8 cellular contexts compared by ENCODE assay signal in the genomic region with DNA sequence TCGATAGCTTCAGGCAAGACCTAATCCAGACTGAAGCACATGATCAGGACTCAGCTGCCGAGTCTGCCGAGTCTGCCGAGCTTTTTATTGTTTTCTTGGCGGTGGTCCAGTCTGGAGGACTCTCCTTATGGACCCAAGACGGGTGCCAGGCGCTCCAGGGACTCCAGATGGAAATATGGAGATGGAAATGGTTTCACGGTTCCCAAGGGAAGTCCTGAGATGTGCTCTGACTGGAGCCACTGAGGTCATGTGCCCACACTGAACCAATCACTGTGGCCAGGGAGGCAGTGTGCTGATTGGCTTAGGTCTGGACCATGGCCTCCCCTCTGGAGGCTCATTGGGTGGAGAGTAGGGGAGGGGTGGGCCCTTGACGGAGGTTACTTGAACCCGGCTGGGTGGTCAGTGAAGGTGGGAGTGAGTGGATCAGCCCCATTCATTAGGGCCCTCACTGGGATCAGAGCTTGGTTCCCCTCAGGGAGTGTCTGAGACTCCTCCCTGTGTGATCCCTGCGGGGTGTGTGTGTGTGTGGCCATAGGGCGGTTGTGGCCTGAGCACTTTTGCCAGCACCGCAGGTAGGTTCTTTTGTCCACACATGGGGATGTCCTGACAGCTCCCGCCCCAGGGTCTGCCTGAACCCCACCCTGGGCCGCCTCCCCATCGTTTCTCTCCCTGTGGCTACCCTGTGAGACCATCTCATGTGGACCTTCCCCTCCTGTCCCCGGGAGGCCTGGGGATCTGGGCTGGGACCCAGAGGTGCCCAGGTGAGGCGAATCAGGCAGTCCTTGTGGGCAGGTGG. TPM values are rescaled to one million over a fixed set of nuclear protein-coding genes. Genes with fewer than 3 reads are reported as not detected.
A peak's percentile ranks its signal among the peaks of the same experiment; 100 is the strongest.
DNase-seq lines count a peak whose midpoint lies in the region; ATAC-seq, FAIRE-seq and TF ChIP-seq lines count a peak whose summit lies in the region.

No MANE protein-coding gene starts in this region.

- POLR2A ChIA-PET in endothelial cell of umbilical vein (lab: Charles Lee) = no interaction called here

- peak; percentile 62 for FAIRE-seq in endothelial cell of umbilical vein (lab: Jason Lieb, UNC)
- FAIRE-seq in urothelium cell line (lab: Jason Lieb, UNC) = peak; percentile 65

- H3K4me1 Mint-ChIP-seq in natural killer cell treated with Interleukin-12 subunit alpha and Interleukin-12 subunit beta and Interleukin-15 and Interleukin-18, amount 100 ng/mL, for 72 hours (ENCODE audit: low read depth in 2 of 2) = peaks cover 0 to 3% of the 10 kb centered on the region in 2 donors
- H3K4me1 Mint-ChIP-seq in natural killer cell = no peaks in the 10 kb centered on the region

- dilution Hi-C loops in endothelial cell of umbilical vein (cut with MboI; ENCODE audit: extremely low pct_ligation_motif_present, low sequenced_read_pairs) = no loop called here

- H3K36me3 ChIP-seq in endothelial cell of umbilical vein (ENCODE audit: control insufficient read depth in 2 of 2, extremely low read depth in 1 of 2, insufficient read depth in 2 of 2, low read length in 2 of 2) = peaks cover 0 to 15% of the 10 kb centered on the region in 2 experiments
- H3K36me3 ChIP-seq in smooth muscle cell (ENCODE audit: low read depth) = no peaks in the 10 kb centered on the region

- H3K9me3 Mint-ChIP-seq in natural killer cell treated with Interleukin-12 subunit alpha and Interleukin-12 subunit beta and Interleukin-15 and Interleukin-18, amount 100 ng/mL, for 72 hours = no peaks in the 10 kb centered on the region
- no peaks in the 10 kb centered on the region for H3K9me3 Mint-ChIP-seq in natural killer cell

- H3K27ac Mint-ChIP-seq in natural killer cell treated with Interleukin-12 subunit alpha and Interleukin-12 subunit beta and Interleukin-15 and Interleukin-18, amount 100 ng/mL, for 72 hours = no peak overlapping the region
- no peak overlapping the region for H3K27ac Mint-ChIP-seq in natural killer cell

- H3K4me1 ChIP-seq in endothelial cell of umbilical vein (ENCODE audit: control insufficient read depth, extremely low read depth, insufficient read depth, low read length) (no peaks in the 10 kb centered on the region), smooth muscle cell (ENCODE audit: low read depth) (no peaks in the 10 kb centered on the region)

- 84% methylated on average over 18 of the region's 18 CpGs for WGBS in smooth muscle cell (ENCODE audit: low lambda C conversion rate)

- H2AFZ ChIP-seq in endothelial cell of umbilical vein (ENCODE audit: low read depth, low read length) = no peak overlapping the region
- no peak overlapping the region for H2AFZ ChIP-seq in smooth muscle cell (ENCODE audit: low read depth)

- peak; percentile 49 to 51 for ATAC-seq in natural killer cell treated with Interleukin-12 subunit alpha and Interleukin-12 subunit beta and Interleukin-15 and Interleukin-18, amount 100 ng/mL, for 72 hours
- ATAC-seq in natural killer cell (no peak), GM18520 (IDR thresholded peaks at IDR 0.05; ENCODE audit: unreplicated experiment) (no peak), GM19035 (IDR thresholded peaks at IDR 0.05; ENCODE audit: unreplicated experiment) (no peak)

- H3K9ac ChIP-seq in endothelial cell of umbilical vein (replicated peaks; ENCODE audit: extremely low read depth, insufficient read depth, low read length) (no peak overlapping the region), smooth muscle cell (ENCODE audit: low read depth) (no peak overlapping the region)

- CTCF ChIA-PET in endothelial cell of umbilical vein (lab: Charles Lee) = no interaction called here

- no peaks in the 10 kb centered on the region for H3K27me3 Mint-ChIP-seq in natural killer cell treated with Interleukin-12 subunit alpha and Interleukin-12 subunit beta and Interleukin-15 and Interleukin-18, amount 100 ng/mL, for 72 hours
- H3K27me3 Mint-ChIP-seq in natural killer cell (ENCODE audit: low read depth in 2 of 2) = no peaks in the 10 kb centered on the region

- H3K36me3 Mint-ChIP-seq in natural killer cell treated with Interleukin-12 subunit alpha and Interleukin-12 subunit beta and Interleukin-15 and Interleukin-18, amount 100 ng/mL, for 72 hours = no peaks in the 10 kb centered on the region
- no peaks in the 10 kb centered on the region for H3K36me3 Mint-ChIP-seq in natural killer cell

- no peaks in the 10 kb centered on the region for H3K27me3 ChIP-seq in endothelial cell of umbilical vein (ENCODE audit: control insufficient read depth in 2 of 2, insufficient read depth in 2 of 2, low read length in 2 of 2)
- H3K27me3 ChIP-seq in smooth muscle cell (ENCODE audit: low read depth) = no peaks in the 10 kb centered on the region

- no peak for TF ChIP-seq CTCF in natural killer cell (IDR thresholded peaks at IDR 0.05)
- no peak for TF ChIP-seq CTCF in endothelial cell of umbilical vein (IDR thresholded peaks at IDR 0.05; ENCODE audit: extremely low read depth in 1 of 2, insufficient read depth in 1 of 2, low read depth in 1 of 2, low read length in 2 of 2)
- no peak for TF ChIP-seq CTCF in smooth muscle cell (IDR thresholded peaks at IDR 0.05; ENCODE audit: borderline replicate concordance, insufficient read depth, poor library complexity, severe bottlenecking)

- BruUV-seq in endothelial cell of umbilical vein (replicated peaks; lab: Mats Ljungman, UMichigan) = no TSS peak

- H3K27ac ChIP-seq in endothelial cell of umbilical vein (ENCODE audit: insufficient read depth, low read depth, low read length) = no peak overlapping the region
- no peak overlapping the region for H3K27ac ChIP-seq in smooth muscle cell (ENCODE audit: low read depth)

- no peak for TF ChIP-seq POLR2A in endothelial cell of umbilical vein (IDR thresholded peaks at IDR 0.05; ENCODE audit: low read depth, low read length)

- H3K9me3 ChIP-seq in endothelial cell of umbilical vein (replicated peaks; ENCODE audit: control insufficient read depth, insufficient read depth, low read length) = no peaks in the 10 kb centered on the region
- no peaks in the 10 kb centered on the region for H3K9me3 ChIP-seq in smooth muscle cell (replicated peaks; ENCODE audit: low read depth)

- no peaks in the 10 kb centered on the region for H3K9me1 ChIP-seq in endothelial cell of umbilical vein (replicated peaks; ENCODE audit: control insufficient read depth, extremely low read depth, insufficient read depth, low read length)

- H3K4me3 ChIP-seq in endothelial cell of umbilical vein (replicated peaks in 1 of 3; ENCODE audit: insufficient read depth in 1 of 3, low read depth in 1 of 3, low read length in 3 of 3) = no peak overlapping the region
- no peak overlapping the region for H3K4me3 ChIP-seq in smooth muscle cell

- H3K4me3 Mint-ChIP-seq in natural killer cell treated with Interleukin-12 subunit alpha and Interleukin-12 subunit beta and Interleukin-15 and Interleukin-18, amount 100 ng/mL, for 72 hours = no peak overlapping the region
- H3K4me3 Mint-ChIP-seq in natural killer cell = no peak overlapping the region

- H3K4me2 ChIP-seq in endothelial cell of umbilical vein (ENCODE audit: insufficient read depth, low read length) = no peak overlapping the region
- no peak overlapping the region for H3K4me2 ChIP-seq in smooth muscle cell

- H3F3A ChIP-seq in smooth muscle cell (ENCODE audit: low read depth) = no peaks in the 10 kb centered on the region

- intact Hi-C loops in natural killer cell (cut with micrococcal nuclease) = no loop called here
- intact Hi-C loops in endothelial cell of umbilical vein (cut with micrococcal nuclease) = no loop called here

- H4K20me1 ChIP-seq in endothelial cell of umbilical vein (replicated peaks; ENCODE audit: control insufficient read depth, extremely low read depth, insufficient read depth, low read length) (no peaks in the 10 kb centered on the region), smooth muscle cell (ENCODE audit: low read depth) (no peaks in the 10 kb centered on the region)

- DNase-seq in natural killer cell treated with Interleukin-12 subunit alpha and Interleukin-12 subunit beta and Interleukin-15 and Interleukin-18, amount 100 ng/mL, for 72 hours (ENCODE audit: low spot score) = no peak
- DNase-seq in natural killer cell (no peak), NCI-H748 (lab: John Stamatoyannopoulos, UW; ENCODE audit: unreplicated experiment) (peak; percentile 98), endothelial cell of umbilical vein (ENCODE audit: low read depth, low spot score) (no peak), urothelium cell line (ENCODE audit: low spot score) (peak; percentile 64), smooth muscle cell (lab: John Stamatoyannopoulos, UW; ENCODE audit: unreplicated experiment) (no peak)

- H3K79me2 ChIP-seq in endothelial cell of umbilical vein (ENCODE audit: control insufficient read depth, insufficient read depth, low read length) = no peaks in the 10 kb centered on the region
- H3K79me2 ChIP-seq in smooth muscle cell (ENCODE audit: low read depth) = no peaks in the 10 kb centered on the region

RNA-seq across cellular contexts. Expression of a gene that starts 14.0 kb away (rescaled TPM):
- total RNA-seq in natural killer cell treated with Interleukin-12 subunit alpha and Interleukin-12 subunit beta and Interleukin-15 and Interleukin-18, amount 100 ng/mL, for 72 hours = 10 to 100 TPM; 20.7 to 29.5 TPM
- total RNA-seq in natural killer cell (10 to 100 TPM; 27.6 to 36.0 (median 34.4) TPM), endothelial cell of umbilical vein (41.8 and 44.1 TPM in 2 replicates), smooth muscle cell (19.5 and 21.8 TPM in 2 replicates)
- polyA plus RNA-seq in endothelial cell of umbilical vein (26.5 and 29.2 TPM in 2 replicates), smooth muscle cell (40.0 and 42.9 TPM in 2 replicates)
- 25.3 and 28.6 TPM in 2 replicates for polyA plus RNA-seq in endothelial cell of umbilical vein (2011; cell fraction: cytosol; rRNA removed)
- polyA plus RNA-seq in endothelial cell of umbilical vein (2011; cell fraction: nucleus; rRNA removed) = 51.5 and 52.7 TPM in 2 replicates
- 36.1 and 42.9 TPM in 2 replicates for polyA plus RNA-seq in endothelial cell of umbilical vein (2012)
- 27.8 and 28.5 TPM in 2 replicates for polyA minus RNA-seq in endothelial cell of umbilical vein
- 44.0 TPM for polyA minus RNA-seq in endothelial cell of umbilical vein (2011; cell fraction: cytosol; rRNA and poly(A)+ RNA removed)
- polyA minus RNA-seq in endothelial cell of umbilical vein (2011; cell fraction: nucleus; rRNA and poly(A)+ RNA removed) = 16.1 and 23.9 TPM in 2 replicates

RNA-seq across cellular contexts. Expression of a gene that starts 33.0 kb away (rescaled TPM):
- total RNA-seq in natural killer cell treated with Interleukin-12 subunit alpha and Interleukin-12 subunit beta and Interleukin-15 and Interleukin-18, amount 100 ng/mL, for 72 hours = 100 to 1,000 TPM; 172 to 224 TPM
- total RNA-seq in natural killer cell = 100 to 1,000 TPM; 262 to 276 (median 272) TPM
- 1.8 TPM in 2 replicates for total RNA-seq in endothelial cell of umbilical vein
- polyA plus RNA-seq in endothelial cell of umbilical vein = 2.7 and 3.7 TPM in 2 replicates
- polyA plus RNA-seq in endothelial cell of umbilical vein (2011; cell fraction: cytosol; rRNA removed) = 2.0 and 2.8 TPM in 2 replicates
- polyA plus RNA-seq in endothelial cell of umbilical vein (2011; cell fraction: nucleus; rRNA removed) = 1.1 and 2.2 TPM in 2 replicates
- 2.4 and 4.3 TPM in 2 replicates for polyA plus RNA-seq in endothelial cell of umbilical vein (2012)
- polyA minus RNA-seq in endothelial cell of umbilical vein = 0.23 and 0.73 TPM in 2 replicates
- polyA minus RNA-seq in endothelial cell of umbilical vein (2011; cell fraction: cytosol; rRNA and poly(A)+ RNA removed) = 5.1 TPM
- polyA minus RNA-seq in endothelial cell of umbilical vein (2011; cell fraction: nucleus; rRNA and poly(A)+ RNA removed) = 0.29 and 0.77 TPM in 2 replicates
- 0.22 and 2.2 TPM in 2 replicates for total RNA-seq in smooth muscle cell
- polyA plus RNA-seq in smooth muscle cell = 2.2 and 3.4 TPM in 2 replicates

RNA-seq across cellular contexts. Expression of a gene that starts 55.1 kb away (rescaled TPM):
- total RNA-seq in natural killer cell treated with Interleukin-12 subunit alpha and Interleukin-12 subunit beta and Interleukin-15 and Interleukin-18, amount 100 ng/mL, for 72 hours = 100 to 1,000 TPM in 1 of 2 donors, 10 to 100 TPM in 1; 83.5 to 116 TPM
- total RNA-seq in natural killer cell (100 to 1,000 TPM in 1 of 3 donors, 10 to 100 TPM in 2; 85.9 to 104 (median 88.8) TPM), endothelial cell of umbilical vein (199 and 202 TPM in 2 replicates), smooth muscle cell (169 and 209 TPM in 2 replicates)
- polyA plus RNA-seq in endothelial cell of umbilical vein (647 and 709 TPM in 2 replicates), smooth muscle cell (461 and 474 TPM in 2 replicates)
- 461 and 466 TPM in 2 replicates for polyA plus RNA-seq in endothelial cell of umbilical vein (2011; cell fraction: cytosol; rRNA removed)
- 139 and 150 TPM in 2 replicates for polyA plus RNA-seq in endothelial cell of umbilical vein (2011; cell fraction: nucleus; rRNA removed)
- 296 and 368 TPM in 2 replicates for polyA plus RNA-seq in endothelial cell of umbilical vein (2012)
- 140 and 151 TPM in 2 replicates for polyA minus RNA-seq in endothelial cell of umbilical vein
- 201 TPM for polyA minus RNA-seq in endothelial cell of umbilical vein (2011; cell fraction: cytosol; rRNA and poly(A)+ RNA removed)
- polyA minus RNA-seq in endothelial cell of umbilical vein (2011; cell fraction: nucleus; rRNA and poly(A)+ RNA removed) = 13.9 and 15.3 TPM in 2 replicates

RNA-seq across cellular contexts. Expression of a gene that starts 55.6 kb away (rescaled TPM):
- 100 to 1,000 TPM; 171 to 203 TPM for total RNA-seq in natural killer cell treated with Interleukin-12 subunit alpha and Interleukin-12 subunit beta and Interleukin-15 and Interleukin-18, amount 100 ng/mL, for 72 hours
- total RNA-seq in natural killer cell (100 to 1,000 TPM in 2 of 3 donors, 10 to 100 TPM in 1; 98.4 to 106 (median 105) TPM), endothelial cell of umbilical vein (187 and 195 TPM in 2 replicates), smooth muscle cell (218 and 285 TPM in 2 replicates)
- polyA plus RNA-seq in endothelial cell of umbilical vein (396 and 575 TPM in 2 replicates), smooth muscle cell (327 and 353 TPM in 2 replicates)
- polyA plus RNA-seq in endothelial cell of umbilical vein (2011; cell fraction: cytosol; rRNA removed) = 303 and 337 TPM in 2 replicates
- 125 and 141 TPM in 2 replicates for polyA plus RNA-seq in endothelial cell of umbilical vein (2011; cell fraction: nucleus; rRNA removed)
- polyA plus RNA-seq in endothelial cell of umbilical vein (2012) = 274 and 288 TPM in 2 replicates
- polyA minus RNA-seq in endothelial cell of umbilical vein = 69.7 and 76.8 TPM in 2 replicates
- 147 TPM for polyA minus RNA-seq in endothelial cell of umbilical vein (2011; cell fraction: cytosol; rRNA and poly(A)+ RNA removed)
- polyA minus RNA-seq in endothelial cell of umbilical vein (2011; cell fraction: nucleus; rRNA and poly(A)+ RNA removed) = 14.4 and 23.9 TPM in 2 replicates

Comparison
In these comparisons a context has a peak if more than half of its experiments do, and no peak if none do; other contexts are left out.
1. ATAC-seq: peak in natural killer cell treated with Interleukin-12 subunit alpha and Interleukin-12 subunit beta and Interleukin-15 and Interleukin-18, amount 100 ng/mL, for 72 hours (2 of 2); none in natural killer cell (0 of 3), GM18520 (single experiment) and GM19035 (single experiment).
2. DNase-seq: peak in NCI-H748 (single experiment) and urothelium cell line (single experiment); none in natural killer cell treated with Interleukin-12 subunit alpha and Interleukin-12 subunit beta and Interleukin-15 and Interleukin-18, amount 100 ng/mL, for 72 hours (single experiment), natural killer cell (single experiment), endothelial cell of umbilical vein (single experiment) and smooth muscle cell (single experiment).
3. RNA of a gene that starts 33.0 kb away (total RNA-seq): 262 to 276 TPM in natural killer cell and 172 to 224 TPM in natural killer cell treated with Interleukin-12 subunit alpha and Interleukin-12 subunit beta and Interleukin-15 and Interleukin-18, amount 100 ng/mL, for 72 hours; 1.8 TPM in endothelial cell of umbilical vein and 0.22 to 2.2 TPM in smooth muscle cell; every median in the first group is over 10 times any median in the second.